ENCODE assay signal across 10 cellular contexts in genomic region chr12:49548481-49548821, GRCh38. TPM values are rescaled to one million over a fixed set of nuclear protein-coding genes. Genes with fewer than 3 reads are reported as not detected.
A peak's percentile ranks its signal among the peaks of the same experiment; 100 is the strongest.
DNase-seq lines count a peak whose midpoint lies in the region; ATAC-seq, FAIRE-seq and TF ChIP-seq lines count a peak whose summit lies in the region.
"Had no signal": no experiment of that assay in that cellular context is flagged by ENCODE, and none has a peak within 500 bp of the region (broad histone marks: within the 10 kb centered on the region; RNA-seq: fewer than 3 reads in every experiment).

No MANE protein-coding gene starts in this region.

- no peak for FAIRE-seq in H54 (lab: Jason Lieb, UNC)

- DNase-seq in T-cell (no peak), right cardiac atrium (no peak), H54 (ENCODE audit: insufficient read length, low spot score) (no peak), SW 1271 (lab: John Stamatoyannopoulos, UW) (no peak), erythroblast (lab: John Stamatoyannopoulos, UW) (no peak)
- DNase-seq in stimulated activated effector memory CD8-positive, alpha-beta T cell treated with anti-CD3 and anti-CD28 coated beads, Interleukin-12 subunit alpha, Interleukin-12 subunit beta, amount 100 ng/mL, for 72 hours (ENCODE audit: low spot score in 2 of 2), result no peak
- DNase-seq: cortex of kidney, DMS79, NCI-H524 had no signal

- TF ChIP-seq POLR2A in H54 (IDR thresholded peaks at IDR 0.05; ENCODE audit: low read depth, low read length) (no peak), erythroblast (IDR thresholded peaks at IDR 0.05; ENCODE audit: low read length) (no peak)

- no peaks in the 10 kb centered on the region for H3K36me3 Mint-ChIP-seq in T-cell
- H3K36me3 Mint-ChIP-seq in stimulated activated effector memory CD8-positive, alpha-beta T cell treated with anti-CD3 and anti-CD28 coated beads, Interleukin-12 subunit alpha, Interleukin-12 subunit beta, amount 100 ng/mL, for 72 hours, result no peaks in the 10 kb centered on the region

- peak overlapping the region; percentile 74 to 76 (median 75) for H3K4me3 Mint-ChIP-seq in T-cell
- H3K4me3 Mint-ChIP-seq in stimulated activated effector memory CD8-positive, alpha-beta T cell treated with anti-CD3 and anti-CD28 coated beads, Interleukin-12 subunit alpha, Interleukin-12 subunit beta, amount 100 ng/mL, for 72 hours, result peak overlapping the region; percentile 65

- 40% methylated on average over 8 of the region's 8 CpGs for WGBS in right cardiac atrium

- H3K4me1 Mint-ChIP-seq in T-cell, result peaks cover 7 to 15% (median 9%) of the 10 kb centered on the region in 3 donors
- peaks cover 12% of the 10 kb centered on the region for H3K4me1 Mint-ChIP-seq in stimulated activated effector memory CD8-positive, alpha-beta T cell treated with anti-CD3 and anti-CD28 coated beads, Interleukin-12 subunit alpha, Interleukin-12 subunit beta, amount 100 ng/mL, for 72 hours

- no peak for ATAC-seq in T-cell (replicated peaks in 1 of 4)
- ATAC-seq in right cardiac atrium, result peak in 1 of 2 donors; percentile 6
- no peak for ATAC-seq in stimulated activated effector memory CD8-positive, alpha-beta T cell treated with anti-CD3 and anti-CD28 coated beads, Interleukin-12 subunit alpha, Interleukin-12 subunit beta, amount 100 ng/mL, for 72 hours

- H3K9me3 ChIP-seq in right cardiac atrium (ENCODE audit: control insufficient read depth, low read length), result no peaks in the 10 kb centered on the region

- peaks cover 0 to 30% of the 10 kb centered on the region in 2 donors for H3K27me3 Mint-ChIP-seq in T-cell

- no peaks in the 10 kb centered on the region for H3K9me3 Mint-ChIP-seq in T-cell
- no peaks in the 10 kb centered on the region for H3K9me3 Mint-ChIP-seq in stimulated activated effector memory CD8-positive, alpha-beta T cell treated with anti-CD3 and anti-CD28 coated beads, Interleukin-12 subunit alpha, Interleukin-12 subunit beta, amount 100 ng/mL, for 72 hours

- POLR2A ChIA-PET in T-cell (lab: Charles Lee), result no interaction called here

- H3K27ac ChIP-seq in right cardiac atrium (ENCODE audit: low read length), result no peak overlapping the region

- peak overlapping the region; percentile 37 for H3K4me3 ChIP-seq in GM12875 (ENCODE audit: low read depth, low read length)
- H3K4me3 ChIP-seq in right cardiac atrium (ENCODE audit: low read length), result peak overlapping the region; percentile 22

- no peaks in the 10 kb centered on the region for H3K27me3 ChIP-seq in right cardiac atrium (ENCODE audit: control insufficient read depth, insufficient read depth)

- no peak for TF ChIP-seq CTCF in GM12875 (IDR thresholded peaks at IDR 0.05; ENCODE audit: borderline replicate concordance, insufficient read depth, low read depth, low read length)

- H3K4me1 ChIP-seq in right cardiac atrium (ENCODE audit: control insufficient read depth, insufficient read depth, low read length), result peaks cover 4% of the 10 kb centered on the region

- intact Hi-C loops in right cardiac atrium (cut with DNase I), result no loop called here

- peak overlapping the region in 1 of 2 donors; percentile 79 for H3K27ac Mint-ChIP-seq in T-cell
- peak overlapping the region; percentile 40 for H3K27ac Mint-ChIP-seq in stimulated activated effector memory CD8-positive, alpha-beta T cell treated with anti-CD3 and anti-CD28 coated beads, Interleukin-12 subunit alpha, Interleukin-12 subunit beta, amount 100 ng/mL, for 72 hours

- CTCF ChIA-PET in T-cell (lab: Charles Lee), result no interaction called here

RNA-seq across cellular contexts. Expression of gene KCNH3, which starts 9.6 kb away (rescaled TPM):
- 1 to 10 TPM; 3.4 to 8.0 (median 5.5) TPM for total RNA-seq in T-cell
- total RNA-seq in right cardiac atrium, result 1 to 10 TPM in 3 of 4 donors, under 1 TPM in 1; 0.75 to 4.4 (median 1.2) TPM
- 1.6 TPM for polyA plus RNA-seq in right cardiac atrium

RNA-seq across cellular contexts. Expression of gene MCRS1, which starts 19.5 kb away (rescaled TPM):
- 10 to 100 TPM; 66.1 to 89.0 (median 85.7) TPM for total RNA-seq in T-cell
- total RNA-seq in right cardiac atrium, result 100 to 1,000 TPM in 1 of 4 donors, 10 to 100 TPM in 3; 81.7 to 115 (median 87.0) TPM
- polyA plus RNA-seq in right cardiac atrium, result 72.3 TPM

RNA-seq across cellular contexts. Expression of gene FAM186B, which starts 57.0 kb away (rescaled TPM):
- under 1 TPM in 4 of 5 donors, not detected in 1; 0.32 to 0.65 (median 0.34) TPM for total RNA-seq in T-cell
- under 1 TPM; 0.17 to 0.74 (median 0.43) TPM for total RNA-seq in right cardiac atrium
- 0.16 TPM for polyA plus RNA-seq in right cardiac atrium
